ENCODE assay signal across 8 cellular contexts in the genomic region with DNA sequence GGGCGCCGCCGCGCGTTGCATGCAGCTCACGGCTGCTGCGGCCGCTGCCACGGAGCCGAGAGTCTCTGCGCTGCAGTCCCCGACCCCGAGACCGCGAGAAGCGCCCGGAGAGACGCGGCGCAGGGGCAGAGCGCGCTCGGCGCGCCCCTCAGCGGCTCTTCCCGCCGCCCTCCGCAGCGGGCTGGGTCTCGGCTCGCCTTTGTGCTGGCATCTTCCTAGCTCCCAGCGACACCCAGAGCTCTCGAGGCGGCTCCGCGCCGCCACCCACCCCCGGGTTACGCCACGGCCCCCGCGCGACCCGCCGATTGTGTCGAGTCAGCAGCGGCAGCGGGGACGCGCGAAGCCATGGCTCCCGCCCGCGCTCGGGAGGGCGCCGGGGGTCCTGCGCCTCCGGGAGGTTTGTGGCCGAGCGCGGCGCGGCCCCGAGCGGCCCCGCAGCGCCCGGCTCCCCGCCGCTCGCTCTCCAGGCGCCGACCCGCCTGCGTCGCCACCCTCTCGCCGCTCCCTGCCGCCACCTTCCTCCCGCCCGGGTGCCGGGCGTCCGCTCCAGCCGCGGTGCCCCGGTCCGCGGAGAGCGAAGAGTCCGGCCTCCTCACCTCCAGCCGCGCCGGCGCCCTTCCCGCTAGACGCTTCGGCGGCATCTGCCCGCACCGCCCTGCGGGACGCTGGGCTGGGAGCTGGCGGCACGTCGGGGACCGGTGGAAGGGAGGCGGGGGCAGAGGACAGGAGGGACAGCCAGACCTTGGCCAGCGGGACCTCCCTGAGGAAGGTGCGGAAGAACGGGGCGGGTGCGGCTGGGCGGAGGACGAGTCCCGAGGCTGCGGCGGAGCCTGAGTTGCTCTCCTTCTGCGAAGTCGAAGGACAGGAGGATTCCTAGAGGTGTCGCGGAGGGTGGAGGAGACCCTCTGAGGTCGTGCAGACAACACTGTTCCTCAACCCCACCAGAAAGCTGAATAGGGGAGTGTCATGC. TPM values are rescaled to one million over a fixed set of nuclear protein-coding genes. Genes with fewer than 3 reads are reported as not detected.
DNase-seq lines count a peak whose midpoint lies in the region; ATAC-seq and TF ChIP-seq lines count a peak whose summit lies in the region.

A gene (minus strand): TSS at position 643 of the 970 bp plus-strand sequence.

- peak within 1 kb of the TSS; percentile 75 for H3K4me3 Mint-ChIP-seq in Calu3 (ENCODE audit: low read depth, unreplicated experiment)
- peak within 1 kb of the TSS; percentile 58 for H3K4me3 Mint-ChIP-seq in dendritic cell treated with granulocyte-macrophage colony-stimulating factor and Interleukin-4, amounts not matched to agents 40 ng/mL and 50 ng/mL, for 4 days
- H3K4me3 Mint-ChIP-seq in stimulated activated memory B cell treated with anti-CD40 and anti-IgM and Interleukin-4, amounts not matched to agents 10 μg/mL and 1 μg/mL and 100 μg/mL, for 72 hours: peak within 1 kb of the TSS; percentile 68

- in situ Hi-C loops in SK-MEL-5 (cut with HindIII; ENCODE audit: low pct_unique_long_range_greater_than_20kb, low sequenced_read_pairs): no loop called here

- DNase-seq in Calu3: peak; percentile 53
- DNase-seq in SK-MEL-5 (ENCODE audit: low read depth, low spot score): peak; percentile 22
- peak; percentile 55 for DNase-seq in left lobe of liver (ENCODE audit: low spot score)
- no peak for DNase-seq in RKO (ENCODE audit: low spot score)

- peaks cover 15% of the 10 kb centered on the region for H3K36me3 Mint-ChIP-seq in Calu3 (ENCODE audit: insufficient read depth, unreplicated experiment)
- H3K36me3 Mint-ChIP-seq in dendritic cell treated with granulocyte-macrophage colony-stimulating factor and Interleukin-4, amounts not matched to agents 40 ng/mL and 50 ng/mL, for 4 days (ENCODE audit: low read depth): no peaks in the 10 kb centered on the region
- H3K36me3 Mint-ChIP-seq in stimulated activated memory B cell treated with anti-CD40 and anti-IgM and Interleukin-4, amounts not matched to agents 10 μg/mL and 1 μg/mL and 100 μg/mL, for 72 hours: no peaks in the 10 kb centered on the region

- no peak for TF ChIP-seq CTCF in Calu3 (IDR thresholded peaks at IDR 0.05; ENCODE audit: unreplicated experiment)

- H3K27me3 Mint-ChIP-seq in Calu3 (ENCODE audit: unreplicated experiment): peaks cover 30% of the 10 kb centered on the region
- peaks cover 65% of the 10 kb centered on the region for H3K27me3 Mint-ChIP-seq in dendritic cell treated with granulocyte-macrophage colony-stimulating factor and Interleukin-4, amounts not matched to agents 40 ng/mL and 50 ng/mL, for 4 days
- peaks cover 77% of the 10 kb centered on the region for H3K27me3 Mint-ChIP-seq in stimulated activated memory B cell treated with anti-CD40 and anti-IgM and Interleukin-4, amounts not matched to agents 10 μg/mL and 1 μg/mL and 100 μg/mL, for 72 hours

- BruUV-seq in Calu3 (replicated peaks; lab: Mats Ljungman, UMichigan): no TSS peak

- intact Hi-C loops in Calu3 (cut with micrococcal nuclease; ENCODE audit: unreplicated experiment): no loop called here
- intact Hi-C loops in dendritic cell treated with granulocyte-macrophage colony-stimulating factor and Interleukin-4, amounts not matched to agents 40 ng/mL and 50 ng/mL, for 4 days (cut with micrococcal nuclease): no loop called here

- no peaks in the 10 kb centered on the region for H3K9me3 Mint-ChIP-seq in Calu3 (ENCODE audit: low read depth, unreplicated experiment)
- no peaks in the 10 kb centered on the region for H3K9me3 Mint-ChIP-seq in dendritic cell treated with granulocyte-macrophage colony-stimulating factor and Interleukin-4, amounts not matched to agents 40 ng/mL and 50 ng/mL, for 4 days
- H3K9me3 Mint-ChIP-seq in stimulated activated memory B cell treated with anti-CD40 and anti-IgM and Interleukin-4, amounts not matched to agents 10 μg/mL and 1 μg/mL and 100 μg/mL, for 72 hours: no peaks in the 10 kb centered on the region

- CTCF ChIA-PET in Calu3 (lab: Charles Lee): interaction anchor here (0.8 kb wide), 1 partner anchor 515 kb away, joined by 3 read pairs; no protein-coding TSS in a partner anchor

- no peak within 1 kb of the TSS for H3K27ac Mint-ChIP-seq in Calu3 (ENCODE audit: unreplicated experiment)
- no peak within 1 kb of the TSS for H3K27ac Mint-ChIP-seq in dendritic cell treated with granulocyte-macrophage colony-stimulating factor and Interleukin-4, amounts not matched to agents 40 ng/mL and 50 ng/mL, for 4 days
- no peak within 1 kb of the TSS for H3K27ac Mint-ChIP-seq in stimulated activated memory B cell treated with anti-CD40 and anti-IgM and Interleukin-4, amounts not matched to agents 10 μg/mL and 1 μg/mL and 100 μg/mL, for 72 hours

- H3K4me1 Mint-ChIP-seq in Calu3 (ENCODE audit: low read depth, unreplicated experiment): no peaks in the 10 kb centered on the region
- peaks cover 5% of the 10 kb centered on the region for H3K4me1 Mint-ChIP-seq in dendritic cell treated with granulocyte-macrophage colony-stimulating factor and Interleukin-4, amounts not matched to agents 40 ng/mL and 50 ng/mL, for 4 days (ENCODE audit: low read depth)
- no peaks in the 10 kb centered on the region for H3K4me1 Mint-ChIP-seq in stimulated activated memory B cell treated with anti-CD40 and anti-IgM and Interleukin-4, amounts not matched to agents 10 μg/mL and 1 μg/mL and 100 μg/mL, for 72 hours

- ATAC-seq in GM19372 (IDR thresholded peaks at IDR 0.05; ENCODE audit: low read depth, unreplicated experiment) (peak; percentile 72), HG03521 (IDR thresholded peaks at IDR 0.05; ENCODE audit: unreplicated experiment) (peak; percentile 58), left lobe of liver (peak; percentile 82)
- peak; percentile 62 for ATAC-seq in stimulated activated memory B cell treated with anti-CD40 and anti-IgM and Interleukin-4, amounts not matched to agents 10 μg/mL and 1 μg/mL and 100 μg/mL, for 72 hours

RNA-seq across cellular contexts. Expression of the gene that starts here (rescaled TPM):
- total RNA-seq in Calu3 (2022) (1.0 and 1.2 TPM in 2 replicates), left lobe of liver (3.5 TPM)
- total RNA-seq in SK-MEL-5 (2014; rRNA removed; shearing (Covaris generic)): 0.11 and 0.37 TPM in 2 replicates
- polyA plus RNA-seq in SK-MEL-5 (2015; cell fraction: cytosol; rRNA removed): 0.12 and 0.54 TPM in 2 replicates
- 0.09 and 0.26 TPM in 2 replicates for polyA plus RNA-seq in SK-MEL-5 (2015; cell fraction: nucleus; rRNA removed)

Comparison
In these comparisons a context has a peak if more than half of its experiments do, and no peak if none do; other contexts are left out.
1. Peak in DNase-seq in SK-MEL-5; RNA of the gene not detected or under 1 TPM.